13 cellular contexts compared by ENCODE assay signal in genomic region chr9:21985964-21986667, GRCh38. TPM values are rescaled to one million over a fixed set of nuclear protein-coding genes. Genes with fewer than 3 reads are reported as not detected.
A peak's percentile ranks its signal among the peaks of the same experiment; 100 is the strongest.
DNase-seq lines count a peak whose midpoint lies in the region; ATAC-seq and TF ChIP-seq lines count a peak whose summit lies in the region.
"Had no signal": no experiment of that assay in that cellular context is flagged by ENCODE, and none has a peak within 500 bp of the region (broad histone marks: within the 10 kb centered on the region; RNA-seq: fewer than 3 reads in every experiment).

No MANE protein-coding gene starts in this region.

- DNase-seq in SJCRH30 = no peak
- DNase-seq in Right ventricle myocardium superior = no peak
- DNase-seq in dorsolateral prefrontal cortex = no peak
- DNase-seq: GOT3; left colon; stimulated activated CD4-positive, alpha-beta T cell treated with anti-CD3 and anti-CD28 coated beads, Interleukin-12 subunit alpha, Interleukin-12 subunit beta, amount 100 ng/mL, for 4 hours; SW 1271; WERI-Rb-1 had no signal

- H3K27me3 ChIP-seq in SJCRH30 (no peaks in the 10 kb centered on the region), dorsolateral prefrontal cortex (peaks cover 3 to 97% (median 82%) of the 10 kb centered on the region in 45 donors)

- H3K27ac ChIP-seq in SJCRH30 = peak overlapping the region; percentile 69
- peak overlapping the region in 21 of 59 donors; percentile 1 to 85 (median 67) for H3K27ac ChIP-seq in dorsolateral prefrontal cortex
- H3K27ac ChIP-seq: WERI-Rb-1 had no signal

- TF ChIP-seq CTCF in dorsolateral prefrontal cortex (IDR thresholded peaks at IDR 0.05 in 54 of 56, conservative IDR thresholded peaks at IDR 0.05 in 2 of 56; ENCODE audit: low read depth in 1 of 56, partially characterized antibody in 56 of 56) = no peak

- intact Hi-C loops in Right ventricle myocardium superior (cut with DNase I) (loop anchor here (10.0 kb wide), 1 partner anchor 61 kb away; no protein-coding TSS in a partner anchor), dorsolateral prefrontal cortex (cut with DNase I) (no loop called here)

- H3K4me3 ChIP-seq in SJCRH30 = no peak overlapping the region
- H3K4me3 ChIP-seq in dorsolateral prefrontal cortex = peak overlapping the region in 8 of 59 donors; percentile 23 to 52 (median 48)

- H3K9me3 ChIP-seq in SJCRH30 (replicated peaks) = no peaks in the 10 kb centered on the region

- peaks cover 10% of the 10 kb centered on the region; the same call in 1 of the 2 replicates for H3K36me3 ChIP-seq in SJCRH30
- H3K36me3 ChIP-seq: WERI-Rb-1 had no signal

- H3K4me1 ChIP-seq in SJCRH30 = peaks cover 10% of the 10 kb centered on the region; the same call in 1 of the 2 replicates

- ATAC-seq in GM18861 (IDR thresholded peaks at IDR 0.05; ENCODE audit: unreplicated experiment) (peak; percentile 87), GM21529 (IDR thresholded peaks at IDR 0.05; ENCODE audit: unreplicated experiment) (peak; percentile 37), HG03175 (IDR thresholded peaks at IDR 0.05; ENCODE audit: unreplicated experiment) (peak; percentile 76), HG03135 (IDR thresholded peaks at IDR 0.05; ENCODE audit: unreplicated experiment) (no peak), Right ventricle myocardium superior (ENCODE audit: poor library complexity) (no peak), HG02884 (IDR thresholded peaks at IDR 0.05; ENCODE audit: unreplicated experiment) (no peak)
- ATAC-seq: left colon had no signal

RNA-seq across cellular contexts. Expression of gene CDKN2A, which starts 8.1 kb away (rescaled TPM):
- total RNA-seq in SJCRH30 (2014; rRNA removed; shearing (Covaris generic)) = 107 and 128 TPM in 2 replicates
- total RNA-seq in Right ventricle myocardium superior (0.67 TPM), dorsolateral prefrontal cortex (10 to 100 TPM in 4 of 120 experiments, 1 to 10 TPM in 115, under 1 TPM in 1; 0.87 to 11.8 (median 5.2) TPM)

RNA-seq across cellular contexts. Expression of gene CDKN2B-AS1, which starts 8.5 kb away (rescaled TPM):
- 8.4 TPM in 2 replicates for total RNA-seq in SJCRH30 (2014; rRNA removed; shearing (Covaris generic))
- total RNA-seq in Right ventricle myocardium superior = not detected
- 1 to 10 TPM in 119 of 120 experiments, under 1 TPM in 1; 0.63 to 5.4 (median 2.5) TPM for total RNA-seq in dorsolateral prefrontal cortex

RNA-seq across cellular contexts. Expression of gene CDKN2B, which starts 23.0 kb away (rescaled TPM):
- 1.3 TPM in 2 replicates for total RNA-seq in SJCRH30 (2014; rRNA removed; shearing (Covaris generic))
- total RNA-seq in Right ventricle myocardium superior (2.3 TPM), dorsolateral prefrontal cortex (10 to 100 TPM in 1 of 120 experiments, 1 to 10 TPM in 119; 1.4 to 10.3 (median 2.9) TPM)

Comparison
In these comparisons a context has a peak if more than half of its experiments do, and no peak if none do; other contexts are left out.
1. ATAC-seq: peak in GM18861 (single experiment), GM21529 (single experiment) and HG03175 (single experiment); none in HG03135 (single experiment), Right ventricle myocardium superior (single experiment) and HG02884 (single experiment).